In genomic region chr14:103279129-103280025, GRCh38 we compare ENCODE assay signal across 12 cellular contexts. TPM values are rescaled to one million over a fixed set of nuclear protein-coding genes. Genes with fewer than 3 reads are reported as not detected.
DNase-seq lines count a peak whose midpoint lies in the region; ATAC-seq and TF ChIP-seq lines count a peak whose summit lies in the region.
"Had no signal": no experiment of that assay in that cellular context is flagged by ENCODE, and none has a peak within 500 bp of the region (broad histone marks: within the 10 kb centered on the region; RNA-seq: fewer than 3 reads in every experiment).

No MANE protein-coding gene starts in this region.

- peak; percentile 8 for TF ChIP-seq POLR2A in prostate gland (IDR thresholded peaks at IDR 0.05)

- no peaks in the 10 kb centered on the region for H3K36me3 ChIP-seq in CD8-positive, alpha-beta T cell (ENCODE audit: insufficient read depth, low read length)
- H3K36me3 ChIP-seq in adipocyte (ENCODE audit: control insufficient read depth, insufficient read depth, low read length, severe bottlenecking), result no peaks in the 10 kb centered on the region
- no peaks in the 10 kb centered on the region for H3K36me3 ChIP-seq in iPS DF 6.9 (ENCODE audit: control insufficient read depth, insufficient read depth, low read length)
- no peaks in the 10 kb centered on the region for H3K36me3 ChIP-seq in prostate gland

- H3K36me3 Mint-ChIP-seq in CD8-positive, alpha-beta T cell, result no peaks in the 10 kb centered on the region
- H3K36me3 Mint-ChIP-seq: immature natural killer cell had no signal

- no peak overlapping the region for H3K27ac ChIP-seq in CD8-positive, alpha-beta T cell (ENCODE audit: low read depth, low read length)
- H3K27ac ChIP-seq in iPS DF 6.9 (ENCODE audit: low read length), result no peak overlapping the region
- H3K27ac ChIP-seq in prostate gland, result no peak overlapping the region

- TF ChIP-seq CTCF in CD8-positive, alpha-beta T cell (IDR thresholded peaks at IDR 0.05), result no peak
- TF ChIP-seq CTCF in prostate gland (IDR thresholded peaks at IDR 0.05), result no peak

- no peaks in the 10 kb centered on the region for H3K9me3 ChIP-seq in CD8-positive, alpha-beta T cell (ENCODE audit: low read length)
- peaks cover 11% of the 10 kb centered on the region for H3K9me3 ChIP-seq in adipocyte (ENCODE audit: control insufficient read depth, low read length)
- no peaks in the 10 kb centered on the region for H3K9me3 ChIP-seq in iPS DF 6.9 (ENCODE audit: control insufficient read depth, insufficient read depth, low read length)
- H3K9me3 ChIP-seq in prostate gland, result no peaks in the 10 kb centered on the region

- no peak for ATAC-seq in CD8-positive, alpha-beta T cell
- no peak for ATAC-seq in GM21786 (IDR thresholded peaks at IDR 0.05; ENCODE audit: unreplicated experiment)
- ATAC-seq in GM21381 (IDR thresholded peaks at IDR 0.05; ENCODE audit: unreplicated experiment), result no peak
- ATAC-seq in GM19351 (IDR thresholded peaks at IDR 0.05; ENCODE audit: unreplicated experiment), result no peak

- DNase-seq in CD8-positive, alpha-beta T cell, result no peak
- DNase-seq in adipocyte (ENCODE audit: low read depth) (no peak), iPS DF 6.9 (ENCODE audit: low read depth, low spot score) (no peak), prostate gland (ENCODE audit: low spot score) (no peak), GM19238 (ENCODE audit: insufficient read length, low spot score) (no peak)
- DNase-seq: activated CD4-positive, CD25-positive, alpha-beta regulatory T cell; immature natural killer cell; NCI-H82; stimulated activated CD4-positive, alpha-beta T cell treated with anti-CD3 and anti-CD28 coated beads, Interleukin-1b, Interleukin-23, amount 100 ng/mL, for 48 hours had no signal

- POLR2A ChIA-PET in CD8-positive, alpha-beta T cell (lab: Charles Lee), result no interaction called here

- H3K27me3 ChIP-seq in CD8-positive, alpha-beta T cell (ENCODE audit: insufficient read depth, low read length), result peaks cover 12% of the 10 kb centered on the region
- H3K27me3 ChIP-seq in adipocyte (replicated peaks; ENCODE audit: control insufficient read depth, insufficient read depth, low read length) (peaks cover 4% of the 10 kb centered on the region), iPS DF 6.9 (ENCODE audit: control insufficient read depth, insufficient read depth, low read length) (no peaks in the 10 kb centered on the region; the same call in 1 of the 2 replicates), prostate gland (replicated peaks; ENCODE audit: insufficient read depth) (no peaks in the 10 kb centered on the region)

- H3K4me3 ChIP-seq in CD8-positive, alpha-beta T cell (ENCODE audit: low read depth, low read length), result no peak overlapping the region
- H3K4me3 ChIP-seq in adipocyte (ENCODE audit: low read length) (peak overlapping the region; percentile 41), iPS DF 6.9 (ENCODE audit: low read length) (peak overlapping the region; percentile 53; the same call in 1 of the 2 replicates), prostate gland (peak overlapping the region; percentile 16 to 27)

- no CpG with 5 or more reads among the region's 103 CpGs for WGBS in iPS DF 6.9 (ENCODE audit: insufficient coverage, insufficient read length)
- 19% methylated on average over 92 of the region's 103 CpGs for WGBS in prostate gland

- H3K4me3 Mint-ChIP-seq in CD8-positive, alpha-beta T cell, result peak overlapping the region; percentile 58

- intact Hi-C loops in CD8-positive, alpha-beta T cell (cut with DNase I, micrococcal nuclease), result no loop called here
- intact Hi-C loops in prostate gland (cut with DNase I), result no loop called here

- H3K4me1 ChIP-seq in CD8-positive, alpha-beta T cell (ENCODE audit: insufficient read depth, low read length), result no peaks in the 10 kb centered on the region
- H3K4me1 ChIP-seq in adipocyte (ENCODE audit: control insufficient read depth, insufficient read depth, low read length), result peaks cover 5% of the 10 kb centered on the region
- H3K4me1 ChIP-seq in iPS DF 6.9 (ENCODE audit: control insufficient read depth, insufficient read depth, low read length), result peaks cover 4% of the 10 kb centered on the region
- no peaks in the 10 kb centered on the region for H3K4me1 ChIP-seq in prostate gland (replicated peaks)

- no peaks in the 10 kb centered on the region for H3K4me1 Mint-ChIP-seq in CD8-positive, alpha-beta T cell (ENCODE audit: low read depth)
- H3K4me1 Mint-ChIP-seq: immature natural killer cell had no signal

- no peaks in the 10 kb centered on the region for H3K9me3 Mint-ChIP-seq in CD8-positive, alpha-beta T cell
- H3K9me3 Mint-ChIP-seq: immature natural killer cell had no signal

- H3K9ac ChIP-seq in adipocyte (ENCODE audit: low read length), result no peak overlapping the region

- no peak overlapping the region for H3K27ac Mint-ChIP-seq in CD8-positive, alpha-beta T cell
- H3K27ac Mint-ChIP-seq: immature natural killer cell had no signal

- CTCF ChIA-PET in CD8-positive, alpha-beta T cell (lab: Charles Lee), result no interaction called here

- H3K27me3 Mint-ChIP-seq in CD8-positive, alpha-beta T cell (ENCODE audit: low read depth), result peaks cover 62% of the 10 kb centered on the region

RNA-seq across cellular contexts. Expression of gene EIF5, which starts 54.7 kb away (rescaled TPM):
- total RNA-seq in CD8-positive, alpha-beta T cell, result 100 to 1,000 TPM; 711 to 754 TPM
- total RNA-seq in prostate gland, result 100 to 1,000 TPM; 205 to 268 TPM
